1 cellular context compared by ENCODE assay signal in genomic region chr2:20212459-20212870, GRCh38.
TF ChIP-seq lines count a peak whose summit lies in the region.

No MANE protein-coding gene starts in this region.

TF ChIP-seq in SK-N-SH, 30 proteins besides CTCF, POLR2A, EP300 and RAD21 (continued from another document):
- TF ChIP-seq IRF3 (IDR thresholded peaks at IDR 0.05; ENCODE audit: low read depth, low read length) (no peak), MAX (IDR thresholded peaks at IDR 0.05; ENCODE audit: low read depth) (no peak)
